20 cellular contexts compared by ENCODE assay signal in the genomic region with DNA sequence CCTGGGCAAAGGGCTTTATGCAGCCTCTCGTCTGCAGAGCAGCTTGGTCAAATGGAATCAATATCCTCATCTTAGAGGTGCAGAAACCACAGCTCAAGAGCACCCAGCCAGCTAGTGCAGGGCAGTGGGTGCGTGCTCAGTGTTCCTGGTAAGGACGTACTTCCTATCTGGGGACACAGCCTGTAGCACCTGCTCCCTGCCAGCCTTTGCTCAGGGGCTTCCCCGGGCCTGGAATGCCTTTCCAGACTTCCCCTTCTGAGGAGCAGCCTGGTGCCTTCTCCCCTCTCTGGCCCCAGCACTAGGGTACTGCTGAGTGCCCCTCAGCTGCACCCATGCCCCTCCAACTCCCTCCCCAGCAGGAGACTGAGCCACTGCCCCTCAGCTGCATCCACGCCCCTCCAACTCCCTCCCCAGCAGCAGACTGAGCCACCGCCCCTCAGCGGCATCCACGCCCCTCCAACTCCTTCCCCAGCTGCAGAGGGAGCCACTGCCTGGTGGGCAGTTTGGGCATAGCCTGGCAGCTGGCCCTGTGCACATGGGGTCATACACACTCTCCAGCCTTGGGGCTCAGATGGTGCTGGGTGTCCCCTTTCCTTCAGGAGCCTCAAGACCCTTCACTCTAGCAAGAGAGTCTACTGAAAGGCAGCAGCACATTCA. TPM values are rescaled to one million over a fixed set of nuclear protein-coding genes. Genes with fewer than 3 reads are reported as not detected.
DNase-seq lines count a peak whose midpoint lies in the region; ATAC-seq, FAIRE-seq and TF ChIP-seq lines count a peak whose summit lies in the region.
"Had no signal": no experiment of that assay in that cellular context is flagged by ENCODE, and none has a peak within 500 bp of the region (broad histone marks: within the 10 kb centered on the region; RNA-seq: fewer than 3 reads in every experiment).

No MANE protein-coding gene starts in this region.

- H3K9me3 ChIP-seq in colonic mucosa (no peaks in the 10 kb centered on the region), neural progenitor cell (ENCODE audit: low read depth) (no peaks in the 10 kb centered on the region)
- H3K9me3 ChIP-seq: BLaER1, HAP-1 had no signal

- peaks cover 17% of the 10 kb centered on the region for H3K4me1 ChIP-seq in colonic mucosa
- no peaks in the 10 kb centered on the region for H3K4me1 ChIP-seq in neural progenitor cell

- H2AFZ ChIP-seq in neural progenitor cell (replicated peaks), result no peak overlapping the region

- H3K27ac Mint-ChIP-seq in neural progenitor cell, result peak overlapping the region; percentile 23
- H3K27ac Mint-ChIP-seq in activated CD8-positive, alpha-beta T cell treated with anti-CD3 and anti-CD28 coated beads, Interleukin-2, amount 10 ng/mL, durations not matched to agents 7 days and 5 days, result no peak overlapping the region

- CTCF ChIA-PET in activated CD8-positive, alpha-beta T cell treated with anti-CD3 and anti-CD28 coated beads, Interleukin-2, amount 10 ng/mL, durations not matched to agents 7 days and 5 days (lab: Charles Lee), result interaction anchor here (0.9 to 1.4 kb wide), 4 partner anchors 105 to 180 kb away, joined by 3 to 8 read pairs (median 3); no protein-coding TSS in a partner anchor

- TF ChIP-seq CTCF in colonic mucosa (IDR thresholded peaks at IDR 0.05) (no peak), neural progenitor cell (IDR thresholded peaks at IDR 0.05) (no peak)

- DNase-seq in Right ventricle myocardium inferior (ENCODE audit: missing footprints), result peak; percentile 59
- no peak for DNase-seq in Right ventricle myocardium superior
- peak; percentile 47 for DNase-seq in colonic mucosa
- DNase-seq in neural progenitor cell (ENCODE audit: low spot score), result no peak
- DNase-seq in retina, result no peak
- no peak for DNase-seq in activated CD8-positive, alpha-beta T cell treated with anti-CD3 and anti-CD28 coated beads, Interleukin-2, amount 10 ng/mL, durations not matched to agents 7 days and 5 days
- no peak for DNase-seq in frontal cortex (ENCODE audit: low spot score in 2 of 2)
- DNase-seq in HuH-7.5 (ENCODE audit: low spot score), result no peak
- DNase-seq: CD8-positive, alpha-beta memory T cell; EL; KBM-7; MV-4-11; NCI-H1417 treated with DMSO at 0.1 percent for 48 hours; NCI-H2081 treated with DMSO at 0.1 percent for 48 hours; NCI-H446; NCI-H748 treated with DMSO at 0.1 percent for 48 hours; SW 1271 had no signal

- no peaks in the 10 kb centered on the region for H3K36me3 ChIP-seq in colonic mucosa
- no peaks in the 10 kb centered on the region for H3K36me3 ChIP-seq in neural progenitor cell
- H3K36me3 ChIP-seq: BLaER1, HAP-1 had no signal

- H3K27me3 ChIP-seq in colonic mucosa (no peaks in the 10 kb centered on the region), neural progenitor cell (no peaks in the 10 kb centered on the region)
- H3K27me3 ChIP-seq: BLaER1 had no signal

- POLR2A ChIA-PET in activated CD8-positive, alpha-beta T cell treated with anti-CD3 and anti-CD28 coated beads, Interleukin-2, amount 10 ng/mL, durations not matched to agents 7 days and 5 days (lab: Charles Lee), result no interaction called here

- H3K9me3 Mint-ChIP-seq in neural progenitor cell, result no peaks in the 10 kb centered on the region
- no peaks in the 10 kb centered on the region for H3K9me3 Mint-ChIP-seq in activated CD8-positive, alpha-beta T cell treated with anti-CD3 and anti-CD28 coated beads, Interleukin-2, amount 10 ng/mL, durations not matched to agents 7 days and 5 days (ENCODE audit: insufficient read depth)
- H3K9me3 Mint-ChIP-seq: CD8-positive, alpha-beta memory T cell had no signal

- intact Hi-C loops in Right ventricle myocardium inferior (cut with DNase I) (no loop called here), Right ventricle myocardium superior (cut with DNase I) (no loop called here), colonic mucosa (cut with DNase I) (no loop called here)

- no peak for FAIRE-seq in frontal cortex (lab: Jason Lieb, UNC)

- no peaks in the 10 kb centered on the region for H3F3A ChIP-seq in neural progenitor cell (ENCODE audit: low read depth)

- ATAC-seq in Right ventricle myocardium inferior, result no peak
- ATAC-seq in Right ventricle myocardium superior (ENCODE audit: poor library complexity), result no peak
- ATAC-seq in activated CD8-positive, alpha-beta T cell treated with anti-CD3 and anti-CD28 coated beads, Interleukin-2, amount 10 ng/mL, durations not matched to agents 7 days and 5 days, result no peak

- H3K4me3 ChIP-seq in colonic mucosa, result no peak overlapping the region
- H3K4me3 ChIP-seq in neural progenitor cell, result no peak overlapping the region
- H3K4me3 ChIP-seq: BLaER1, HAP-1 had no signal

- no peaks in the 10 kb centered on the region for H3K79me2 ChIP-seq in neural progenitor cell (ENCODE audit: low read depth)

- no peak overlapping the region for H3K4me3 Mint-ChIP-seq in neural progenitor cell
- H3K4me3 Mint-ChIP-seq in activated CD8-positive, alpha-beta T cell treated with anti-CD3 and anti-CD28 coated beads, Interleukin-2, amount 10 ng/mL, durations not matched to agents 7 days and 5 days, result no peak overlapping the region
- H3K4me3 Mint-ChIP-seq: CD8-positive, alpha-beta memory T cell had no signal

- peaks cover 4% of the 10 kb centered on the region for H3K27me3 Mint-ChIP-seq in neural progenitor cell (ENCODE audit: insufficient read depth, low read depth)
- H3K27me3 Mint-ChIP-seq in activated CD8-positive, alpha-beta T cell treated with anti-CD3 and anti-CD28 coated beads, Interleukin-2, amount 10 ng/mL, durations not matched to agents 7 days and 5 days (ENCODE audit: low read depth), result peaks cover 2% of the 10 kb centered on the region

- H3K4me1 Mint-ChIP-seq in neural progenitor cell, result peaks cover 8% of the 10 kb centered on the region
- H3K4me1 Mint-ChIP-seq in activated CD8-positive, alpha-beta T cell treated with anti-CD3 and anti-CD28 coated beads, Interleukin-2, amount 10 ng/mL, durations not matched to agents 7 days and 5 days (ENCODE audit: low read depth), result peaks cover 10% of the 10 kb centered on the region

- H3K4me2 ChIP-seq in neural progenitor cell, result no peak overlapping the region
- H3K4me2 ChIP-seq: BLaER1 had no signal

- H4K20me1 ChIP-seq in neural progenitor cell (ENCODE audit: low read depth), result no peaks in the 10 kb centered on the region
- H4K20me1 ChIP-seq: BLaER1 had no signal

- no peaks in the 10 kb centered on the region for H3K36me3 Mint-ChIP-seq in neural progenitor cell
- no peaks in the 10 kb centered on the region for H3K36me3 Mint-ChIP-seq in activated CD8-positive, alpha-beta T cell treated with anti-CD3 and anti-CD28 coated beads, Interleukin-2, amount 10 ng/mL, durations not matched to agents 7 days and 5 days (ENCODE audit: low read depth)
- H3K36me3 Mint-ChIP-seq: CD8-positive, alpha-beta memory T cell had no signal

- H3K9ac ChIP-seq in colonic mucosa (ENCODE audit: low read depth in 2 of 2, low read length in 2 of 2) (peak overlapping the region in 1 of 2 donors; percentile 57), neural progenitor cell (no peak overlapping the region)
- H3K9ac ChIP-seq: BLaER1 had no signal

- peak overlapping the region; percentile 12 for H3K27ac ChIP-seq in colonic mucosa
- H3K27ac ChIP-seq in neural progenitor cell, result no peak overlapping the region
- H3K27ac ChIP-seq: BLaER1, RWPE1 had no signal

RNA-seq across cellular contexts. Expression of gene AFAP1, which starts 42.2 kb away (rescaled TPM):
- total RNA-seq in Right ventricle myocardium inferior, result 8.0 TPM
- total RNA-seq in Right ventricle myocardium superior, result 6.2 TPM
- total RNA-seq in colonic mucosa, result 10 to 100 TPM; 29.7 to 43.9 TPM
- 6.7 and 8.2 TPM in 2 replicates for total RNA-seq in neural progenitor cell (ENCODE audit: low replicate concordance)
- 1 to 10 TPM; 5.3 to 6.2 TPM for total RNA-seq in activated CD8-positive, alpha-beta T cell treated with anti-CD3 and anti-CD28 coated beads, Interleukin-2, amount 10 ng/mL, durations not matched to agents 7 days and 5 days
- 45.2 TPM for total RNA-seq in frontal cortex

Comparison
In these comparisons a context has a peak if more than half of its experiments do, and no peak if none do; other contexts are left out.
1. DNase-seq: peak in Right ventricle myocardium inferior (single experiment) and colonic mucosa (single experiment); none in Right ventricle myocardium superior (single experiment), neural progenitor cell (single experiment), retina (single experiment), activated CD8-positive, alpha-beta T cell treated with anti-CD3 and anti-CD28 coated beads, Interleukin-2, amount 10 ng/mL, durations not matched to agents 7 days and 5 days (single experiment), frontal cortex (0 of 2) and HuH-7.5 (single experiment).